1 cellular context compared by ENCODE assay signal in the genomic region with DNA sequence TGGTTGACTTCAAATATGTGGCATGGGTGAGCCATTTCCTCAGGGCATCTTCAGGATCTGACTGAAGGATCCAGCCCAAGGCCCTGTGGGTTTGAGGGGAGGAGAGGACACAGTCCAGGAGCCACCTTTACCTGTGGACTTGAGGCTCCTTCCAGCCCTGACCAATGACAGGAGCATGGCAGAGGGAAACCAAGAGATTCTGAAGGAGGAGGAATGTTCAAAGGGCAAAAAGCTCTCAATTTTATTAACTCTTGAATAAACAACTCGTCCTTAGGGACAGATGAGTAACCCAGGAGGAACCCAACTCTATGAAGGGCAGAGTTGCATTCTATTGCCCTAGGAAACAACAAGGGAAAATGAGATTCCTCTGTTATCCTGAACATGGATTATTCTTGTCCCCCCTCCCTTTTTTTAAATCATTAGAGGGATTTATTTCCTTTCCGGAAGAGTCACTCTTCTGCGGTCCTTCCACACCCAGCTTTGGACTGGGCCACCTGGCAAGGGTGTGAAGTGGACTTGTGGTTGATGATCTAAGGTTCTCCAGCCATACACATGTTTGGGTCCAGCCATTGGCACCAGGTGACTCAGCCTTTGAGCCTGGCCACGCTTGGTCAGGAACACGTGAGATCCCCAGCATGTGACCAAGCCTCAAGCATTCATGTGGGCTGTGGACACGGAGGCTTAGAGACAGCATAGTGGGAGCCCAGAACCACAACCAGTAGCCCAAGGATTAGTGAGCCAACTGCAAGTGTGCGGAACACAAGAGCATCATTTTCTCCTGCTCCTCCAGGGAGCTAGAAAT.
TF ChIP-seq lines count a peak whose summit lies in the region.

No MANE protein-coding gene starts in this region.

TF ChIP-seq in H1, 55 proteins besides CTCF, POLR2A, EP300 and RAD21:
- TF ChIP-seq, protein P1, sequence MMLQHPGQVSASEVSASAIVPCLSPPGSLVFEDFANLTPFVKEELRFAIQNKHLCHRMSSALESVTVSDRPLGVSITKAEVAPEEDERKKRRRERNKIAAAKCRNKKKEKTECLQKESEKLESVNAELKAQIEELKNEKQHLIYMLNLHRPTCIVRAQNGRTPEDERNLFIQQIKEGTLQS (IDR thresholded peaks at IDR 0.05; ENCODE audit: insufficient read depth, low read depth, low read length), result no peak
- no peak for TF ChIP-seq BCL11A (IDR thresholded peaks at IDR 0.05; ENCODE audit: low read depth in 2 of 2, low read length in 2 of 2)
- no peak for TF ChIP-seq CREB1 (IDR thresholded peaks at IDR 0.05)
- TF ChIP-seq GTF2F1 (IDR thresholded peaks at IDR 0.05; ENCODE audit: borderline replicate concordance, low read depth, low read length), result no peak
- TF ChIP-seq CEBPB (IDR thresholded peaks at IDR 0.05; ENCODE audit: low read depth, low read length), result no peak
- TF ChIP-seq JUND (IDR thresholded peaks at IDR 0.05; ENCODE audit: low read length), result no peak
- TF ChIP-seq ZNF274 (IDR thresholded peaks at IDR 0.05; ENCODE audit: borderline replicate concordance, extremely low read depth, low read length), result no peak
- TF ChIP-seq GABPA (IDR thresholded peaks at IDR 0.05; ENCODE audit: borderline replicate concordance, insufficient read depth, low read length), result no peak
- no peak for TF ChIP-seq SP4 (IDR thresholded peaks at IDR 0.05; ENCODE audit: low read length)
